ENCODE assay signal across 29 cellular contexts in genomic region chr12:41026151-41026550, GRCh38.
"Had no signal": no experiment of that assay in that cellular context is flagged by ENCODE, and none has a peak within 500 bp of the region (broad histone marks: within the 10 kb centered on the region; RNA-seq: fewer than 3 reads in every experiment).

No MANE protein-coding gene starts in this region.

- H3K79me2 ChIP-seq: parathyroid adenoma had no signal

- H3K4me2 ChIP-seq: neural progenitor cell, smooth muscle cell had no signal

- H3K4me1 ChIP-seq: neural progenitor cell, parathyroid adenoma, psoas muscle, spleen, suprapubic skin, testis, tibial artery, transverse colon, upper lobe of left lung, vagina had no signal

- FAIRE-seq: urothelium cell line had no signal

- H3K36me3 ChIP-seq: neural progenitor cell, ovary, spleen, suprapubic skin, tibial artery, transverse colon, upper lobe of left lung, vagina had no signal

- H3K27ac ChIP-seq: neural progenitor cell, ovary, parathyroid adenoma, psoas muscle, skin epidermis, spleen, suprapubic skin, testis, tibial artery, transverse colon, upper lobe of left lung, vagina had no signal

- H3K4me3 ChIP-seq: neural progenitor cell, ovary, psoas muscle, skin epidermis, smooth muscle cell, spleen, suprapubic skin, testis, tibial artery, transverse colon, upper lobe of left lung, vagina had no signal

- ATAC-seq: natural killer cell; psoas muscle; right cardiac atrium; sciatic nerve; stimulated activated memory B cell treated with anti-CD40 and anti-IgM and Interleukin-4, amounts not matched to agents 10 μg/mL and 1 μg/mL and 100 μg/mL, for 72 hours; stimulated activated naive CD8-positive, alpha-beta T cell treated with anti-CD3 and anti-CD28 coated beads, Interleukin-15, amount 100 ng/mL, for 72 hours; stimulated activated naive CD8-positive, alpha-beta T cell treated with anti-CD3 and anti-CD28 coated beads, Interleukin-15, Interleukin-2, amounts not matched to agents 100 U/mL and 50 U/mL, for 24 hours had no signal

- H2AFZ ChIP-seq: neural progenitor cell, parathyroid adenoma had no signal

- H3K9ac ChIP-seq: neural progenitor cell, parathyroid adenoma had no signal

- H3K27me3 ChIP-seq: neural progenitor cell, ovary, spleen, suprapubic skin, testis, tibial artery, transverse colon, upper lobe of left lung, vagina had no signal

- H3K9me3 ChIP-seq: ovary, psoas muscle, spleen, suprapubic skin, testis, tibial artery, transverse colon, upper lobe of left lung, vagina had no signal

- DNase-seq: natural killer cell; occipital lobe; ovary; posterior cingulate gyrus; psoas muscle; right cardiac atrium; spleen; stimulated activated CD4-positive, alpha-beta T cell treated with anti-CD3 and anti-CD28 coated beads, Interleukin-12 subunit alpha, Interleukin-12 subunit beta, amount 100 ng/mL, for 4 hours; stimulated activated CD4-positive, alpha-beta T cell treated with anti-CD3 and anti-CD28 coated beads, Interleukin-1b, Interleukin-23, amount 100 ng/mL, for 48 hours; stimulated activated CD4-positive, alpha-beta T cell treated with anti-CD3 and anti-CD28 coated beads, Interleukin-4, amount 100 ng/mL, for 1 hour; stimulated activated CD4-positive, alpha-beta T cell treated with anti-CD3 and anti-CD28 coated beads, Interleukin-4, amount 100 ng/mL, for 4 hours; stimulated activated CD8-positive, alpha-beta memory T cell treated with anti-CD3 and anti-CD28 coated beads, Interleukin-4, amount 100 ng/mL, for 48 hours; stimulated activated naive CD4-positive, alpha-beta T cell; stimulated activated naive CD8-positive, alpha-beta T cell treated with anti-CD3 and anti-CD28 coated beads, Interleukin-15, amount 100 ng/mL, for 72 hours; stimulated activated naive CD8-positive, alpha-beta T cell treated with anti-CD3 and anti-CD28 coated beads, Interleukin-15, Interleukin-2, amounts not matched to agents 100 U/mL and 50 U/mL, for 24 hours; substantia nigra; testis; tibial artery; transverse colon; upper lobe of left lung had no signal
